ENCODE assay signal across 23 cellular contexts in genomic region chr2:125561302-125561701, GRCh38.
"Had no signal": no experiment of that assay in that cellular context is flagged by ENCODE, and none has a peak within 500 bp of the region (broad histone marks: within the 10 kb centered on the region; RNA-seq: fewer than 3 reads in every experiment).

No MANE protein-coding gene starts in this region.

- ATAC-seq: natural killer cell; psoas muscle; right cardiac atrium; right lobe of liver; stimulated activated effector memory CD8-positive, alpha-beta T cell treated with anti-CD3 and anti-CD28 coated beads, Interleukin-12 subunit alpha, Interleukin-12 subunit beta, amount 100 ng/mL, for 72 hours; stimulated activated naive B cell treated with anti-CD40 and anti-IgM and Interleukin-4, amounts not matched to agents 10 μg/mL and 1 μg/mL and 100 μg/mL, for 72 hours had no signal

- DNase-seq: natural killer cell; occipital lobe; ovary; posterior cingulate gyrus; psoas muscle; right cardiac atrium; right lobe of liver; sigmoid colon; small intestine; stimulated activated CD4-positive, alpha-beta T cell treated with anti-CD3 and anti-CD28 coated beads, Interleukin-15, amount 100 ng/mL, for 24 hours; stimulated activated CD4-positive, alpha-beta T cell treated with anti-CD3 and anti-CD28 coated beads, Interleukin-2, amount 100 ng/mL, for 24 hours; stimulated activated CD4-positive, alpha-beta T cell treated with anti-CD3 and anti-CD28 coated beads, Interleukin-2, amount 100 ng/mL, for 48 hours; stimulated activated CD4-positive, alpha-beta T cell treated with anti-CD3 and anti-CD28 coated beads, Interleukin-4, amount 100 ng/mL, for 24 hours; stimulated activated naive B cell treated with anti-CD40 and anti-IgM and Interleukin-4, amounts not matched to agents 10 μg/mL and 1 μg/mL and 100 μg/mL, for 72 hours; stimulated activated naive CD4-positive, alpha-beta T cell treated with Interleukin-2 at 50 U/mL for 16 hours; stomach; tibial artery; trophoblast cell; upper lobe of left lung had no signal

- H3K36me3 ChIP-seq: neural progenitor cell, ovary, right lobe of liver, sigmoid colon, stomach, tibial artery, upper lobe of left lung, vagina had no signal

- H3K27me3 ChIP-seq: neural progenitor cell, ovary, right lobe of liver, sigmoid colon, stomach, tibial artery, upper lobe of left lung, vagina had no signal

- H2AFZ ChIP-seq: neural progenitor cell, parathyroid adenoma had no signal

- H3K4me2 ChIP-seq: neural progenitor cell had no signal

- H3K4me3 ChIP-seq: neural progenitor cell, ovary, psoas muscle, right lobe of liver, sigmoid colon, stomach, tibial artery, upper lobe of left lung, vagina had no signal

- H3K9me3 ChIP-seq: ovary, psoas muscle, right lobe of liver, sigmoid colon, tibial artery, upper lobe of left lung, vagina had no signal

- H3K79me2 ChIP-seq: parathyroid adenoma had no signal

- H3K27ac ChIP-seq: neural progenitor cell, ovary, parathyroid adenoma, psoas muscle, right lobe of liver, sigmoid colon, stomach, tibial artery, upper lobe of left lung, vagina had no signal

- H3K9ac ChIP-seq: neural progenitor cell, parathyroid adenoma had no signal

- H3K4me1 ChIP-seq: neural progenitor cell, parathyroid adenoma, psoas muscle, right lobe of liver, sigmoid colon, stomach, tibial artery, upper lobe of left lung, vagina had no signal
